In genomic region chr6:15283986-15284361, GRCh38 we compare ENCODE assay signal across 21 cellular contexts. TPM values are rescaled to one million over a fixed set of nuclear protein-coding genes. Genes with fewer than 3 reads are reported as not detected.
DNase-seq lines count a peak whose midpoint lies in the region; ATAC-seq and TF ChIP-seq lines count a peak whose summit lies in the region.
"Had no signal": no experiment of that assay in that cellular context is flagged by ENCODE, and none has a peak within 500 bp of the region (broad histone marks: within the 10 kb centered on the region; RNA-seq: fewer than 3 reads in every experiment).

No MANE protein-coding gene starts in this region.

- DNase-seq in AG09309 (ENCODE audit: low read depth) (peak; percentile 41), HFFc6 (peak; percentile 34), brain microvascular endothelial cell (no peak), iris pigment epithelial cell (ENCODE audit: low read depth) (peak; percentile 64), sciatic nerve (ENCODE audit: low spot score) (no peak)
- no peak for DNase-seq in activated naive CD4-positive, alpha-beta T cell treated with anti-CD3 and anti-CD28 coated beads, Interleukin-2, amount 50 U/mL, for 72 hours (ENCODE audit: low spot score in 2 of 2)
- no peak for DNase-seq in activated CD4-positive, alpha-beta T cell treated with anti-CD3 and anti-CD28 coated beads, Interleukin-2, amount 10 ng/mL, durations not matched to agents 7 days and 5 days
- DNase-seq: activated effector memory CD4-positive, alpha-beta T cell treated with Interleukin-2 at 50 U/mL for 16 hours; amniotic stem cell; effector memory CD8-positive, alpha-beta T cell; immature natural killer cell; Kasumi-1; NCI-H1105; NCI-H510A treated with DMSO at 0.1 percent for 48 hours; RPMI8226; stimulated activated CD4-positive, alpha-beta T cell treated with anti-CD3 and anti-CD28 coated beads, Interleukin-4, amount 100 ng/mL, for 1 hour; stimulated activated naive CD8-positive, alpha-beta T cell treated with anti-CD3 and anti-CD28 coated beads, Interleukin-15, Interleukin-2, amounts not matched to agents 100 U/mL and 50 U/mL, for 24 hours; tibial artery had no signal

- intact Hi-C loops in sciatic nerve (cut with DNase I), result no loop called here

- peaks cover 78% of the 10 kb centered on the region for H3K4me1 Mint-ChIP-seq in HFFc6 (ENCODE audit: low read depth)
- peaks cover 67% of the 10 kb centered on the region for H3K4me1 Mint-ChIP-seq in activated CD4-positive, alpha-beta T cell treated with anti-CD3 and anti-CD28 coated beads, Interleukin-2, amount 10 ng/mL, durations not matched to agents 7 days and 5 days

- no peaks in the 10 kb centered on the region for H3K9me3 Mint-ChIP-seq in HFFc6
- H3K9me3 Mint-ChIP-seq in activated naive CD4-positive, alpha-beta T cell treated with anti-CD3 and anti-CD28 coated beads, Interleukin-2, amount 50 U/mL, for 72 hours, result no peaks in the 10 kb centered on the region
- no peaks in the 10 kb centered on the region for H3K9me3 Mint-ChIP-seq in activated CD4-positive, alpha-beta T cell treated with anti-CD3 and anti-CD28 coated beads, Interleukin-2, amount 10 ng/mL, durations not matched to agents 7 days and 5 days
- H3K9me3 Mint-ChIP-seq: effector memory CD8-positive, alpha-beta T cell; immature natural killer cell had no signal

- H3K4me3 ChIP-seq in AG09309 (ENCODE audit: control insufficient read depth, low read depth, low read length) (no peak overlapping the region), brain microvascular endothelial cell (ENCODE audit: low read depth, low read length) (no peak overlapping the region)
- H3K4me3 ChIP-seq: HAP-1, smooth muscle cell, tibial artery had no signal

- peak overlapping the region; percentile 83 for H3K27ac Mint-ChIP-seq in HFFc6
- H3K27ac Mint-ChIP-seq in activated naive CD4-positive, alpha-beta T cell treated with anti-CD3 and anti-CD28 coated beads, Interleukin-2, amount 50 U/mL, for 72 hours, result no peak overlapping the region
- no peak overlapping the region for H3K27ac Mint-ChIP-seq in activated CD4-positive, alpha-beta T cell treated with anti-CD3 and anti-CD28 coated beads, Interleukin-2, amount 10 ng/mL, durations not matched to agents 7 days and 5 days
- H3K27ac Mint-ChIP-seq: effector memory CD8-positive, alpha-beta T cell; immature natural killer cell had no signal

- H3K36me3 ChIP-seq in brain microvascular endothelial cell (replicated peaks), result no peaks in the 10 kb centered on the region
- H3K36me3 ChIP-seq: HAP-1, tibial artery had no signal

- no peaks in the 10 kb centered on the region for H3K27me3 Mint-ChIP-seq in HFFc6 (ENCODE audit: insufficient read depth)
- no peaks in the 10 kb centered on the region for H3K27me3 Mint-ChIP-seq in activated CD4-positive, alpha-beta T cell treated with anti-CD3 and anti-CD28 coated beads, Interleukin-2, amount 10 ng/mL, durations not matched to agents 7 days and 5 days
- H3K27me3 Mint-ChIP-seq: effector memory CD8-positive, alpha-beta T cell had no signal

- in situ Hi-C loops in brain microvascular endothelial cell (cut with HindIII; ENCODE audit: low pct_ligation_motif_present, low sequenced_read_pairs), result no loop called here

- H3K4me3 Mint-ChIP-seq in HFFc6, result peak overlapping the region; percentile 75
- H3K4me3 Mint-ChIP-seq in activated CD4-positive, alpha-beta T cell treated with anti-CD3 and anti-CD28 coated beads, Interleukin-2, amount 10 ng/mL, durations not matched to agents 7 days and 5 days, result no peak overlapping the region
- H3K4me3 Mint-ChIP-seq: effector memory CD8-positive, alpha-beta T cell; immature natural killer cell had no signal

- POLR2A ChIA-PET in activated CD4-positive, alpha-beta T cell treated with anti-CD3 and anti-CD28 coated beads, Interleukin-2, amount 10 ng/mL, durations not matched to agents 7 days and 5 days (lab: Charles Lee), result no interaction called here

- H3K27ac ChIP-seq in brain microvascular endothelial cell, result peak overlapping the region; percentile 92
- H3K27ac ChIP-seq: tibial artery had no signal

- no peak for ATAC-seq in activated naive CD4-positive, alpha-beta T cell treated with anti-CD3 and anti-CD28 coated beads, Interleukin-2, amount 50 U/mL, for 72 hours
- no peak for ATAC-seq in sciatic nerve
- ATAC-seq in GM21447 (IDR thresholded peaks at IDR 0.05; ENCODE audit: unreplicated experiment), result no peak
- ATAC-seq: effector memory CD8-positive, alpha-beta T cell; stimulated activated naive CD8-positive, alpha-beta T cell treated with anti-CD3 and anti-CD28 coated beads, Interleukin-15, Interleukin-2, amounts not matched to agents 100 U/mL and 50 U/mL, for 24 hours had no signal

- H3K27me3 ChIP-seq in brain microvascular endothelial cell (replicated peaks), result no peaks in the 10 kb centered on the region
- H3K27me3 ChIP-seq: tibial artery had no signal

- H3K36me3 Mint-ChIP-seq in HFFc6 (ENCODE audit: low read depth), result peaks cover 7% of the 10 kb centered on the region; the same call in 1 of the 2 replicates
- H3K36me3 Mint-ChIP-seq in activated naive CD4-positive, alpha-beta T cell treated with anti-CD3 and anti-CD28 coated beads, Interleukin-2, amount 50 U/mL, for 72 hours, result peaks cover 0 to 12% of the 10 kb centered on the region in 2 donors
- H3K36me3 Mint-ChIP-seq in activated CD4-positive, alpha-beta T cell treated with anti-CD3 and anti-CD28 coated beads, Interleukin-2, amount 10 ng/mL, durations not matched to agents 7 days and 5 days (ENCODE audit: low read depth), result peaks cover 2% of the 10 kb centered on the region
- H3K36me3 Mint-ChIP-seq: immature natural killer cell had no signal

- no peak for TF ChIP-seq CTCF in AG09309 (IDR thresholded peaks at IDR 0.05; ENCODE audit: control insufficient read depth, insufficient read depth, low read depth, low read length, missing control alignments)
- TF ChIP-seq CTCF in HFFc6 (IDR thresholded peaks at IDR 0.05), result no peak
- TF ChIP-seq CTCF in brain microvascular endothelial cell (IDR thresholded peaks at IDR 0.05; ENCODE audit: low read depth, low read length, missing control alignments), result no peak

- CTCF ChIA-PET in activated CD4-positive, alpha-beta T cell treated with anti-CD3 and anti-CD28 coated beads, Interleukin-2, amount 10 ng/mL, durations not matched to agents 7 days and 5 days (lab: Charles Lee), result interaction anchor here (0.6 to 0.7 kb wide), 3 partner anchors 32 to 544 kb away, joined by 3 to 5 read pairs (median 4); no protein-coding TSS in a partner anchor

RNA-seq across cellular contexts. Expression of gene JARID2, which starts 38.1 kb away (rescaled TPM):
- total RNA-seq in HFFc6 (2021; fragmentation: NEBNext Ultra II Directional; extraction: Animal tissue kit (Norgen Biotek cat#: 25700)), result 10 to 100 TPM in 1 of 6 experiments, 1 to 10 TPM in 5; 8.3 to 10.1 (median 9.5) TPM
- 10 to 100 TPM; 35.3 to 36.3 TPM for total RNA-seq in activated naive CD4-positive, alpha-beta T cell treated with anti-CD3 and anti-CD28 coated beads, Interleukin-2, amount 50 U/mL, for 72 hours
- 12.7 TPM for total RNA-seq in sciatic nerve
- 10 to 100 TPM; 27.5 to 27.6 TPM for total RNA-seq in activated CD4-positive, alpha-beta T cell treated with anti-CD3 and anti-CD28 coated beads, Interleukin-2, amount 10 ng/mL, durations not matched to agents 7 days and 5 days

Comparison
In these comparisons a context has a peak if more than half of its experiments do, and no peak if none do; other contexts are left out.
1. DNase-seq: peak in AG09309 (single experiment), HFFc6 (single experiment) and iris pigment epithelial cell (single experiment); none in brain microvascular endothelial cell (single experiment), activated naive CD4-positive, alpha-beta T cell treated with anti-CD3 and anti-CD28 coated beads, Interleukin-2, amount 50 U/mL, for 72 hours (0 of 2), sciatic nerve (single experiment) and activated CD4-positive, alpha-beta T cell treated with anti-CD3 and anti-CD28 coated beads, Interleukin-2, amount 10 ng/mL, durations not matched to agents 7 days and 5 days (single experiment).